19 cellular contexts compared by ENCODE assay signal in the genomic region with DNA sequence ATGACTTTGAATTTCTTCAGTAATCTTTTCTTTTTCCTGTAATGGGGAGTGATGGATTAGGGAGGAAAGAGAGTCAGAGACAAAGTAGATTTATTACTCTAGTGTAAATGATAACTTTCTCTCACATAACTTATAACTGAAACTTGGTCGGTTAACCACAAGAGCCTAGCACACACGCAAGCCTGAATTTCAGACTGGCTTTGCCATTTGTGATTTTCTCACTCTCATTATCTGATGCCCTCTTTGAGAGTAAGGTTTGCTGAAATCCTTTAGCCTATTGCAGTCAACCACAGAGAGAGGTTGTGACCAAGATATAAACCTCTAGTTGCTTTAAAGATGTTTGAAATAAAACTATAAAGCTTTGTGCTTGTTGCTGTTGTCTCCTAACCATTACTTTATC.
DNase-seq lines count a peak whose midpoint lies in the region; ATAC-seq and TF ChIP-seq lines count a peak whose summit lies in the region.
"Had no signal": no experiment of that assay in that cellular context is flagged by ENCODE, and none has a peak within 500 bp of the region (broad histone marks: within the 10 kb centered on the region; RNA-seq: fewer than 3 reads in every experiment).

No MANE protein-coding gene starts in this region.

- H3K9me3 Mint-ChIP-seq in activated CD8-positive, alpha-beta memory T cell treated with anti-CD3 and anti-CD28 coated beads, Interleukin-2, amount 10 ng/mL, durations not matched to agents 7 days and 5 days (ENCODE audit: low read depth), result peaks cover 5% of the 10 kb centered on the region

- H3K4me2 ChIP-seq in KMS-11, result peak overlapping the region; percentile 18; the same call in 1 of the 2 replicates

- no peak for DNase-seq in NCI-H187 (lab: John Stamatoyannopoulos, UW)
- no peak for DNase-seq in activated CD8-positive, alpha-beta memory T cell treated with anti-CD3 and anti-CD28 coated beads, Interleukin-2, amount 10 ng/mL, durations not matched to agents 7 days and 5 days
- no peak for DNase-seq in central memory CD4-positive, alpha-beta T cell
- DNase-seq: ACHN; activated naive CD4-positive, alpha-beta T cell treated with anti-CD3 and anti-CD28 coated beads for 36 hours; brain microvascular endothelial cell; CD8-positive, alpha-beta T cell; erythroblast; H7; MG63; NCI-H2081; NCI-H524; ovary had no signal

- H3K27ac ChIP-seq in KMS-11, result no peak overlapping the region
- H3K27ac ChIP-seq: brain microvascular endothelial cell, ovary, SK-N-MC had no signal

- TF ChIP-seq CTCF in KMS-11 (conservative IDR thresholded peaks at IDR 0.05; ENCODE audit: low read depth, low read length), result no peak

- H2AFZ ChIP-seq in KMS-11 (ENCODE audit: low read depth), result no peak overlapping the region

- no peak overlapping the region for H3K4me3 ChIP-seq in KMS-11 (IDR thresholded peaks at IDR 0.05; ENCODE audit: insufficient read depth, low read depth, low read length)
- H3K4me3 ChIP-seq: MG63, ovary, SK-N-MC had no signal

- peaks cover 25% of the 10 kb centered on the region for H3K27me3 ChIP-seq in KMS-11 (ENCODE audit: insufficient read depth, low read depth)
- H3K27me3 ChIP-seq: brain microvascular endothelial cell, MG63, ovary had no signal

- CTCF ChIA-PET in activated CD8-positive, alpha-beta memory T cell treated with anti-CD3 and anti-CD28 coated beads, Interleukin-2, amount 10 ng/mL, durations not matched to agents 7 days and 5 days (lab: Charles Lee), result no interaction called here

- H3K4me1 ChIP-seq in KMS-11 (ENCODE audit: low read depth, poor library complexity, severe bottlenecking), result peaks cover 21% of the 10 kb centered on the region

- H3K9ac ChIP-seq in KMS-11, result no peak overlapping the region

- H3K36me3 ChIP-seq in KMS-11 (ENCODE audit: insufficient read depth), result no peaks in the 10 kb centered on the region
- H3K36me3 ChIP-seq: brain microvascular endothelial cell, MG63, ovary had no signal

- H3K4me1 Mint-ChIP-seq in activated CD8-positive, alpha-beta memory T cell treated with anti-CD3 and anti-CD28 coated beads, Interleukin-2, amount 10 ng/mL, durations not matched to agents 7 days and 5 days, result no peaks in the 10 kb centered on the region

- H4K20me1 ChIP-seq in KMS-11 (ENCODE audit: insufficient read depth), result no peaks in the 10 kb centered on the region

- no peak overlapping the region for H3K27ac Mint-ChIP-seq in activated CD8-positive, alpha-beta memory T cell treated with anti-CD3 and anti-CD28 coated beads, Interleukin-2, amount 10 ng/mL, durations not matched to agents 7 days and 5 days
- H3K27ac Mint-ChIP-seq: activated naive CD4-positive, alpha-beta T cell treated with anti-CD3 and anti-CD28 coated beads for 36 hours; CD8-positive, alpha-beta T cell had no signal

- ATAC-seq in GM18498 (IDR thresholded peaks at IDR 0.05; ENCODE audit: unreplicated experiment) (peak; percentile 93), GM19372 (IDR thresholded peaks at IDR 0.05; ENCODE audit: low read depth, unreplicated experiment) (peak; percentile 91), HG02981 (IDR thresholded peaks at IDR 0.05; ENCODE audit: unreplicated experiment) (peak; percentile 95), HG02763 (IDR thresholded peaks at IDR 0.05; ENCODE audit: unreplicated experiment) (no peak)
- no peak for ATAC-seq in activated CD8-positive, alpha-beta memory T cell treated with anti-CD3 and anti-CD28 coated beads, Interleukin-2, amount 10 ng/mL, durations not matched to agents 7 days and 5 days
- ATAC-seq: CD8-positive, alpha-beta T cell had no signal

- H3K4me3 Mint-ChIP-seq in activated CD8-positive, alpha-beta memory T cell treated with anti-CD3 and anti-CD28 coated beads, Interleukin-2, amount 10 ng/mL, durations not matched to agents 7 days and 5 days, result no peak overlapping the region
- H3K4me3 Mint-ChIP-seq: activated naive CD4-positive, alpha-beta T cell treated with anti-CD3 and anti-CD28 coated beads for 36 hours; CD8-positive, alpha-beta T cell had no signal

- H3K79me2 ChIP-seq in KMS-11 (ENCODE audit: insufficient read depth, low read depth), result no peaks in the 10 kb centered on the region

- no peaks in the 10 kb centered on the region for H3K27me3 Mint-ChIP-seq in activated CD8-positive, alpha-beta memory T cell treated with anti-CD3 and anti-CD28 coated beads, Interleukin-2, amount 10 ng/mL, durations not matched to agents 7 days and 5 days

- H3K36me3 Mint-ChIP-seq in activated CD8-positive, alpha-beta memory T cell treated with anti-CD3 and anti-CD28 coated beads, Interleukin-2, amount 10 ng/mL, durations not matched to agents 7 days and 5 days, result no peaks in the 10 kb centered on the region
- H3K36me3 Mint-ChIP-seq: CD8-positive, alpha-beta T cell had no signal

Comparison
In these comparisons a context has a peak if more than half of its experiments do, and no peak if none do; other contexts are left out.
1. ATAC-seq: peak in GM18498 (single experiment), GM19372 (single experiment) and HG02981 (single experiment); none in HG02763 (single experiment) and activated CD8-positive, alpha-beta memory T cell treated with anti-CD3 and anti-CD28 coated beads, Interleukin-2, amount 10 ng/mL, durations not matched to agents 7 days and 5 days (single experiment).